9 cellular contexts compared by ENCODE assay signal in the genomic region with DNA sequence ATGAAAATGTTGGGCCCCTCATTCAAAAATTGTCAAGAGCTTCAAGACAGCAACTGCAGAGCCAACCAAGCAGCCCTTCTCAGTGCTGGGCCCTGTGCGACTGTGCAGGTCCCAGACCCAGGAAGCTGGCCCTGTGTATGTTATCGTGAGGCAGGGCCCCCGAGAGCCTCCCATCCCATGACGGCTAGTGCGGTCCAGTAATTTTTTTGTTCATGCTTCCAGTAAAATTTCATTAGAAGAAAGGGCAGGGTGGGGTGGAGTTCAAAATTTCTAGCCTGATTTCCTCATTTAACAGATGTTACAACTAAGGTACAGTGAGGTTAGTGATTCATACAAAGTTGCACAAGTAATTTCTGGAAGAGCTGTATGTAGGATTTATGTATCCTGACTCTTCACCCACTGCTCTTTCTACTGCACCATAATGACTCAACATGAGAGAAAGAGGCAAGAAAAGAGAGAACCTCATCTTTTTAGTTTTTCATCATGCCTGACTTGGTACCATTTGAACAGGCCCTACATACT.
DNase-seq lines count a peak whose midpoint lies in the region; ATAC-seq and FAIRE-seq lines count a peak whose summit lies in the region.
"Had no signal": no experiment of that assay in that cellular context is flagged by ENCODE, and none has a peak within 500 bp of the region (broad histone marks: within the 10 kb centered on the region; RNA-seq: fewer than 3 reads in every experiment).

No MANE protein-coding gene starts in this region.

- peak; percentile 64 for DNase-seq in activated CD8-positive, alpha-beta memory T cell treated with anti-CD3 and anti-CD28 coated beads for 24 hours
- DNase-seq in activated CD8-positive, alpha-beta memory T cell treated with anti-CD3 and anti-CD28 coated beads, Interleukin-2, amount 50 U/mL, for 4 hours: no peak
- DNase-seq in amniotic epithelial cell (ENCODE audit: low read depth): peak; percentile 99
- DNase-seq in NCI-H2081 (lab: John Stamatoyannopoulos, UW): no peak
- DNase-seq in G401 (ENCODE audit: low spot score): no peak
- no peak for DNase-seq in small intestine

- H3K27me3 ChIP-seq in muscle layer of duodenum (ENCODE audit: low read depth, low read length): no peaks in the 10 kb centered on the region
- no peaks in the 10 kb centered on the region for H3K27me3 ChIP-seq in small intestine (ENCODE audit: control insufficient read depth in 2 of 2, insufficient read depth in 2 of 2, low read length in 2 of 2)

- no peaks in the 10 kb centered on the region for H3K4me1 ChIP-seq in muscle layer of duodenum (ENCODE audit: control insufficient read depth in 1 of 2, insufficient read depth in 2 of 2, low read length in 2 of 2)
- no peaks in the 10 kb centered on the region for H3K4me1 ChIP-seq in small intestine (ENCODE audit: control insufficient read depth in 2 of 2, insufficient read depth in 1 of 2, low read depth in 1 of 2, low read length in 1 of 2)

- ATAC-seq in HG03378 (IDR thresholded peaks at IDR 0.05; ENCODE audit: unreplicated experiment): peak; percentile 82

- H3K4me3 ChIP-seq in muscle layer of duodenum (ENCODE audit: low read depth in 1 of 2, low read length in 2 of 2) (no peak overlapping the region), small intestine (ENCODE audit: low read depth in 1 of 2, low read length in 2 of 2) (no peak overlapping the region)

- in situ Hi-C loops in G401 (cut with HindIII; ENCODE audit: low sequenced_read_pairs): no loop called here

- H3K27ac ChIP-seq in muscle layer of duodenum (ENCODE audit: low read length) (peak overlapping the region; percentile 81), small intestine (ENCODE audit: low read depth in 1 of 2, low read length in 1 of 2) (peak overlapping the region in 1 of 2 donors; percentile 16)
- H3K27ac ChIP-seq: VCaP had no signal

- H3K36me3 ChIP-seq in muscle layer of duodenum (ENCODE audit: control insufficient read depth in 1 of 2, insufficient read depth in 2 of 2, low read length in 2 of 2): peaks cover 0 to 4% of the 10 kb centered on the region in 2 donors
- no peaks in the 10 kb centered on the region for H3K36me3 ChIP-seq in small intestine (ENCODE audit: control insufficient read depth in 2 of 2, insufficient read depth in 2 of 2, low read length in 2 of 2)

- FAIRE-seq in small intestine (lab: Jason Lieb, UNC): no peak

- H3K9me3 ChIP-seq in muscle layer of duodenum (ENCODE audit: control insufficient read depth in 1 of 2, low read length in 2 of 2) (no peaks in the 10 kb centered on the region), small intestine (ENCODE audit: control insufficient read depth, low read depth) (no peaks in the 10 kb centered on the region)

- 79 to 89% (median 80%) methylated on average over 5 of the region's 5 CpGs for WGBS in small intestine, 3 donors

Comparison
In these comparisons a context has a peak if more than half of its experiments do, and no peak if none do; other contexts are left out.
1. DNase-seq: peak in activated CD8-positive, alpha-beta memory T cell treated with anti-CD3 and anti-CD28 coated beads for 24 hours (single experiment) and amniotic epithelial cell (single experiment); none in activated CD8-positive, alpha-beta memory T cell treated with anti-CD3 and anti-CD28 coated beads, Interleukin-2, amount 50 U/mL, for 4 hours (single experiment), NCI-H2081 (0 of 2), G401 (single experiment) and small intestine (single experiment).